In genomic region chr6:76984572-76984971, GRCh38 we compare ENCODE assay signal across 3 cellular contexts.
TF ChIP-seq lines count a peak whose summit lies in the region.

No MANE protein-coding gene starts in this region.

TF ChIP-seq in SK-N-SH, 30 proteins besides CTCF, POLR2A, EP300 and RAD21 (continued from another document):
- TF ChIP-seq, protein P1, sequence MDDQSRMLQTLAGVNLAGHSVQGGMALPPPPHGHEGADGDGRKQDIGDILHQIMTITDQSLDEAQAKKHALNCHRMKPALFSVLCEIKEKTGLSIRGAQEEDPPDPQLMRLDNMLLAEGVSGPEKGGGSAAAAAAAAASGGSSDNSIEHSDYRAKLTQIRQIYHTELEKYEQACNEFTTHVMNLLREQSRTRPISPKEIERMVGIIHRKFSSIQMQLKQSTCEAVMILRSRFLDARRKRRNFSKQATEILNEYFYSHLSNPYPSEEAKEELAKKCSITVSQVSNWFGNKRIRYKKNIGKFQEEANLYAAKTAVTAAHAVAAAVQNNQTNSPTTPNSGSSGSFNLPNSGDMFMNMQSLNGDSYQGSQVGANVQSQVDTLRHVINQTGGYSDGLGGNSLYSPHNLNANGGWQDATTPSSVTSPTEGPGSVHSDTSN (IDR thresholded peaks at IDR 0.05) = peak; percentile 38

TF ChIP-seq in SK-N-SH treated with all-trans-retinoic acid at 6 μM for 48 hours, 23 proteins besides CTCF, POLR2A, EP300 and RAD21 (continued from another document):
- no peak for TF ChIP-seq ZNF565 (CRISPR knock-in tag; conservative IDR thresholded peaks at IDR 0.05; ENCODE audit: low read depth)
- no peak for TF ChIP-seq TOX (CRISPR knock-in tag; IDR thresholded peaks at IDR 0.05; ENCODE audit: borderline replicate concordance)
- TF ChIP-seq, protein P2, sequence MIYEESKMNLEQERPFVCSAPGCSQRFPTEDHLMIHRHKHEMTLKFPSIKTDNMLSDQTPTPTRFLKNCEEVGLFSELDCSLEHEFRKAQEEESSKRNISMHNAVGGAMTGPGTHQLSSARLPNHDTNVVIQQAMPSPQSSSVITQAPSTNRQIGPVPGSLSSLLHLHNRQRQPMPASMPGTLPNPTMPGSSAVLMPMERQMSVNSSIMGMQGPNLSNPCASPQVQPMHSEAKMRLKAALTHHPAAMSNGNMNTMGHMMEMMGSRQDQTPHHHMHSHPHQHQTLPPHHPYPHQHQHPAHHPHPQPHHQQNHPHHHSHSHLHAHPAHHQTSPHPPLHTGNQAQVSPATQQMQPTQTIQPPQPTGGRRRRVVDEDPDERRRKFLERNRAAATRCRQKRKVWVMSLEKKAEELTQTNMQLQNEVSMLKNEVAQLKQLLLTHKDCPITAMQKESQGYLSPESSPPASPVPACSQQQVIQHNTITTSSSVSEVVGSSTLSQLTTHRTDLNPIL (CRISPR knock-in tag; IDR thresholded peaks at IDR 0.05; ENCODE audit: low read depth) = no peak
- TF ChIP-seq SNAI2 (CRISPR knock-in tag; IDR thresholded peaks at IDR 0.05) = no peak

TF ChIP-seq in endothelial cell of umbilical vein, 7 proteins besides CTCF, POLR2A, EP300 and RAD21 (continued from another document):
- TF ChIP-seq FOS (IDR thresholded peaks at IDR 0.05; ENCODE audit: borderline replicate concordance, insufficient read depth, low read length) (peak; percentile 70), GATA2 (IDR thresholded peaks at IDR 0.05; ENCODE audit: insufficient read depth, insufficient read length, low read depth, low read length) (no peak)
